Comparison of ENCODE assay signal across 1 cellular context in the genomic region with DNA sequence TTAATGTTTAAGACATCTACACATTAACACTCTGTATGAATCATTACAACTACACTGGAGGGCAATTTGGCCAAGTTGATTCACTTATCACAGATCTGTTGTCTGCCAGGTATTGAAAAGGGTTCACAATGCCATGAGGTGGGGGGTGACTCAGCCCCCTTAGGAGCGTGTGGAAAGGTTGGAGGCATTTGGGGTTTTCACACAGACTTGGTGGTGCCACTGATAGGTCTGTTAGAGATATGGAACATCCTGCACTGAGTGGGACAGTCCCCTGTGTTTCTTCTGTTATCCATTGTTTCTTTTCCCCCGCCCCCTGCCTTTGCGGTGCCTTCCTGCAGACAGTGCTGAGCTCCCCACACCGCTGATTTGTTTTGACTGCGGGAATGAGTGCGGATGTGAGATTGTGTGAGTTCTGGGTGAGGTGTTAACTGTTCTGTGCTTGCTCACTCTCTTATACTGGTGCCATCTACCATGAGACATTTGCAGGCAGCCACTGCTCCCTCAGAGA.
TF ChIP-seq lines count a peak whose summit lies in the region.

No MANE protein-coding gene starts in this region.

TF ChIP-seq in HepG2, 621 proteins besides CTCF, POLR2A, EP300 and RAD21:
- TF ChIP-seq ZNF160 (CRISPR knock-in tag; IDR thresholded peaks at IDR 0.05) (no peak), SP5 (CRISPR knock-in tag; IDR thresholded peaks at IDR 0.05; ENCODE audit: borderline replicate concordance, low read depth) (no peak), AGO1 (IDR thresholded peaks at IDR 0.05; ENCODE audit: low read depth, low read length, poor library complexity, severe bottlenecking) (no peak), ZMYM3 (CRISPR knock-in tag; IDR thresholded peaks at IDR 0.05) (no peak), RARA (CRISPR knock-in tag; IDR thresholded peaks at IDR 0.05) (no peak), TEAD2 (CRISPR knock-in tag; IDR thresholded peaks at IDR 0.05) (no peak), ERF (CRISPR knock-in tag; IDR thresholded peaks at IDR 0.05) (no peak), PBX2 (CRISPR knock-in tag; IDR thresholded peaks at IDR 0.05) (no peak), SMYD3 (CRISPR knock-in tag; IDR thresholded peaks at IDR 0.05) (no peak), FOXO4 (CRISPR knock-in tag; conservative IDR thresholded peaks at IDR 0.05) (no peak), ZNF629 (CRISPR knock-in tag; conservative IDR thresholded peaks at IDR 0.05) (no peak), NFKB2 (CRISPR knock-in tag; IDR thresholded peaks at IDR 0.05; ENCODE audit: borderline replicate concordance) (no peak), AFF4 (CRISPR knock-in tag; IDR thresholded peaks at IDR 0.05) (no peak), RORA (CRISPR knock-in tag; IDR thresholded peaks at IDR 0.05) (no peak)
- TF ChIP-seq, protein P1, sequence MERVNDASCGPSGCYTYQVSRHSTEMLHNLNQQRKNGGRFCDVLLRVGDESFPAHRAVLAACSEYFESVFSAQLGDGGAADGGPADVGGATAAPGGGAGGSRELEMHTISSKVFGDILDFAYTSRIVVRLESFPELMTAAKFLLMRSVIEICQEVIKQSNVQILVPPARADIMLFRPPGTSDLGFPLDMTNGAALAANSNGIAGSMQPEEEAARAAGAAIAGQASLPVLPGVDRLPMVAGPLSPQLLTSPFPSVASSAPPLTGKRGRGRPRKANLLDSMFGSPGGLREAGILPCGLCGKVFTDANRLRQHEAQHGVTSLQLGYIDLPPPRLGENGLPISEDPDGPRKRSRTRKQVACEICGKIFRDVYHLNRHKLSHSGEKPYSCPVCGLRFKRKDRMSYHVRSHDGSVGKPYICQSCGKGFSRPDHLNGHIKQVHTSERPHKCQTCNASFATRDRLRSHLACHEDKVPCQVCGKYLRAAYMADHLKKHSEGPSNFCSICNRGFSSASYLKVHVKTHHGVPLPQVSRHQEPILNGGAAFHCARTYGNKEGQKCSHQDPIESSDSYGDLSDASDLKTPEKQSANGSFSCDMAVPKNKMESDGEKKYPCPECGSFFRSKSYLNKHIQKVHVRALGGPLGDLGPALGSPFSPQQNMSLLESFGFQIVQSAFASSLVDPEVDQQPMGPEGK (CRISPR knock-in tag; IDR thresholded peaks at IDR 0.05), result no peak
- TF ChIP-seq, protein P2, sequence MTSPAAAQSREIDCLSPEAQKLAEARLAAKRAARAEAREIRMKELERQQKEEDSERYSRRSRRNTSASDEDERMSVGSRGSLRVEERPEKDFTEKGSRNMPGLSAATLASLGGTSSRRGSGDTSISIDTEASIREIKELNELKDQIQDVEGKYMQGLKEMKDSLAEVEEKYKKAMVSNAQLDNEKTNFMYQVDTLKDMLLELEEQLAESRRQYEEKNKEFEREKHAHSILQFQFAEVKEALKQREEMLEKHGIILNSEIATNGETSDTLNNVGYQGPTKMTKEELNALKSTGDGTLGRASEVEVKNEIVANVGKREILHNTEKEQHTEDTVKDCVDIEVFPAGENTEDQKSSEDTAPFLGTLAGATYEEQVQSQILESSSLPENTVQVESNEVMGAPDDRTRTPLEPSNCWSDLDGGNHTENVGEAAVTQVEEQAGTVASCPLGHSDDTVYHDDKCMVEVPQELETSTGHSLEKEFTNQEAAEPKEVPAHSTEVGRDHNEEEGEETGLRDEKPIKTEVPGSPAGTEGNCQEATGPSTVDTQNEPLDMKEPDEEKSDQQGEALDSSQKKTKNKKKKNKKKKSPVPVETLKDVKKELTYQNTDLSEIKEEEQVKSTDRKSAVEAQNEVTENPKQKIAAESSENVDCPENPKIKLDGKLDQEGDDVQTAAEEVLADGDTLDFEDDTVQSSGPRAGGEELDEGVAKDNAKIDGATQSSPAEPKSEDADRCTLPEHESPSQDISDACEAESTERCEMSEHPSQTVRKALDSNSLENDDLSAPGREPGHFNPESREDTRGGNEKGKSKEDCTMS (CRISPR knock-in tag; conservative IDR thresholded peaks at IDR 0.05), result no peak
- TF ChIP-seq, protein P3, sequence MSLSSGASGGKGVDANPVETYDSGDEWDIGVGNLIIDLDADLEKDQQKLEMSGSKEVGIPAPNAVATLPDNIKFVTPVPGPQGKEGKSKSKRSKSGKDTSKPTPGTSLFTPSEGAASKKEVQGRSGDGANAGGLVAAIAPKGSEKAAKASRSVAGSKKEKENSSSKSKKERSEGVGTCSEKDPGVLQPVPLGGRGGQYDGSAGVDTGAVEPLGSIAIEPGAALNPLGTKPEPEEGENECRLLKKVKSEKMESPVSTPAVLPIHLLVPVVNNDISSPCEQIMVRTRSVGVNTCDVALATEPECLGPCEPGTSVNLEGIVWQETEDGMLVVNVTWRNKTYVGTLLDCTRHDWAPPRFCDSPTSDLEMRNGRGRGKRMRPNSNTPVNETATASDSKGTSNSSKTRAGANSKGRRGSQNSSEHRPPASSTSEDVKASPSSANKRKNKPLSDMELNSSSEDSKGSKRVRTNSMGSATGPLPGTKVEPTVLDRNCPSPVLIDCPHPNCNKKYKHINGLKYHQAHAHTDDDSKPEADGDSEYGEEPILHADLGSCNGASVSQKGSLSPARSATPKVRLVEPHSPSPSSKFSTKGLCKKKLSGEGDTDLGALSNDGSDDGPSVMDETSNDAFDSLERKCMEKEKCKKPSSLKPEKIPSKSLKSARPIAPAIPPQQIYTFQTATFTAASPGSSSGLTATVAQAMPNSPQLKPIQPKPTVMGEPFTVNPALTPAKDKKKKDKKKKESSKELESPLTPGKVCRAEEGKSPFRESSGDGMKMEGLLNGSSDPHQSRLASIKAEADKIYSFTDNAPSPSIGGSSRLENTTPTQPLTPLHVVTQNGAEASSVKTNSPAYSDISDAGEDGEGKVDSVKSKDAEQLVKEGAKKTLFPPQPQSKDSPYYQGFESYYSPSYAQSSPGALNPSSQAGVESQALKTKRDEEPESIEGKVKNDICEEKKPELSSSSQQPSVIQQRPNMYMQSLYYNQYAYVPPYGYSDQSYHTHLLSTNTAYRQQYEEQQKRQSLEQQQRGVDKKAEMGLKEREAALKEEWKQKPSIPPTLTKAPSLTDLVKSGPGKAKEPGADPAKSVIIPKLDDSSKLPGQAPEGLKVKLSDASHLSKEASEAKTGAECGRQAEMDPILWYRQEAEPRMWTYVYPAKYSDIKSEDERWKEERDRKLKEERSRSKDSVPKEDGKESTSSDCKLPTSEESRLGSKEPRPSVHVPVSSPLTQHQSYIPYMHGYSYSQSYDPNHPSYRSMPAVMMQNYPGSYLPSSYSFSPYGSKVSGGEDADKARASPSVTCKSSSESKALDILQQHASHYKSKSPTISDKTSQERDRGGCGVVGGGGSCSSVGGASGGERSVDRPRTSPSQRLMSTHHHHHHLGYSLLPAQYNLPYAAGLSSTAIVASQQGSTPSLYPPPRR (CRISPR knock-in tag; IDR thresholded peaks at IDR 0.05; ENCODE audit: borderline replicate concordance), result no peak
- TF ChIP-seq, protein P4, sequence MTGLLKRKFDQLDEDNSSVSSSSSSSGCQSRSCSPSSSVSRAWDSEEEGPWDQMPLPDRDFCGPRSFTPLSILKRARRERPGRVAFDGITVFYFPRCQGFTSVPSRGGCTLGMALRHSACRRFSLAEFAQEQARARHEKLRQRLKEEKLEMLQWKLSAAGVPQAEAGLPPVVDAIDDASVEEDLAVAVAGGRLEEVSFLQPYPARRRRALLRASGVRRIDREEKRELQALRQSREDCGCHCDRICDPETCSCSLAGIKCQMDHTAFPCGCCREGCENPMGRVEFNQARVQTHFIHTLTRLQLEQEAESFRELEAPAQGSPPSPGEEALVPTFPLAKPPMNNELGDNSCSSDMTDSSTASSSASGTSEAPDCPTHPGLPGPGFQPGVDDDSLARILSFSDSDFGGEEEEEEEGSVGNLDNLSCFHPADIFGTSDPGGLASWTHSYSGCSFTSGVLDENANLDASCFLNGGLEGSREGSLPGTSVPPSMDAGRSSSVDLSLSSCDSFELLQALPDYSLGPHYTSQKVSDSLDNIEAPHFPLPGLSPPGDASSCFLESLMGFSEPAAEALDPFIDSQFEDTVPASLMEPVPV (CRISPR knock-in tag; IDR thresholded peaks at IDR 0.05), result no peak
